In genomic region chr12:8081228-8081920, GRCh38 we compare ENCODE assay signal across 8 cellular contexts. TPM values are rescaled to one million over a fixed set of nuclear protein-coding genes. Genes with fewer than 3 reads are reported as not detected.
A peak's percentile ranks its signal among the peaks of the same experiment; 100 is the strongest.
DNase-seq lines count a peak whose midpoint lies in the region; ATAC-seq, FAIRE-seq and TF ChIP-seq lines count a peak whose summit lies in the region.

No MANE protein-coding gene starts in this region.

- peak overlapping the region; percentile 96 to 98 for H3K27ac Mint-ChIP-seq in stimulated activated naive CD8-positive, alpha-beta T cell treated with anti-CD3 and anti-CD28 coated beads, Interleukin-15, amount 100 ng/mL, for 72 hours

- peak overlapping the region; percentile 90 to 91 for H3K27ac ChIP-seq in A549
- peak overlapping the region; percentile 82 for H3K27ac ChIP-seq in RWPE1

- no peak for TF ChIP-seq POLR2A in A549 (IDR thresholded peaks at IDR 0.05; ENCODE audit: low read length)
- TF ChIP-seq POLR2A in lower leg skin (IDR thresholded peaks at IDR 0.05), result no peak
- TF ChIP-seq POLR2A in GM18505 (IDR thresholded peaks at IDR 0.05; ENCODE audit: borderline replicate concordance, extremely low read depth, insufficient read depth, insufficient read length), result no peak

- H3K9me3 ChIP-seq in A549, result no peaks in the 10 kb centered on the region

- H3K4me3 Mint-ChIP-seq in stimulated activated naive CD8-positive, alpha-beta T cell treated with anti-CD3 and anti-CD28 coated beads, Interleukin-15, amount 100 ng/mL, for 72 hours, result peak overlapping the region; percentile 90 to 92

- ATAC-seq in A549 (no peak), GM21528 (IDR thresholded peaks at IDR 0.05; ENCODE audit: low FRiP score, unreplicated experiment) (peak; percentile 28), GM18505 (IDR thresholded peaks at IDR 0.05; ENCODE audit: unreplicated experiment) (no peak)
- peak; percentile 15 for ATAC-seq in stimulated activated naive CD8-positive, alpha-beta T cell treated with anti-CD3 and anti-CD28 coated beads, Interleukin-15, amount 100 ng/mL, for 72 hours

- TF ChIP-seq RAD21 in A549 (conservative IDR thresholded peaks at IDR 0.05 in 1 of 2, IDR thresholded peaks at IDR 0.05 in 1 of 2), result no peak

- peaks cover 27% of the 10 kb centered on the region for H3K4me1 ChIP-seq in A549

- no peaks in the 10 kb centered on the region for H3K27me3 Mint-ChIP-seq in stimulated activated naive CD8-positive, alpha-beta T cell treated with anti-CD3 and anti-CD28 coated beads, Interleukin-15, amount 100 ng/mL, for 72 hours

- H3K4me3 ChIP-seq in A549 (peak overlapping the region; percentile 70), lower leg skin (ENCODE audit: low read depth, poor library complexity, severe bottlenecking) (peak overlapping the region; percentile 53)

- intact Hi-C loops in lower leg skin (cut with DNase I; ENCODE audit: low total_unique reads), result no loop called here

- TF ChIP-seq EP300 in A549 (IDR thresholded peaks at IDR 0.05), result no peak

- FAIRE-seq in A549 (lab: Jason Lieb, UNC), result no peak

- H3K9me3 Mint-ChIP-seq in stimulated activated naive CD8-positive, alpha-beta T cell treated with anti-CD3 and anti-CD28 coated beads, Interleukin-15, amount 100 ng/mL, for 72 hours, result no peaks in the 10 kb centered on the region

- no peak for TF ChIP-seq CTCF in A549 (IDR thresholded peaks at IDR 0.05)
- TF ChIP-seq CTCF in RWPE1 (conservative IDR thresholded peaks at IDR 0.05; ENCODE audit: low read depth), result no peak
- no peak for TF ChIP-seq CTCF in lower leg skin (IDR thresholded peaks at IDR 0.05)

- 10% methylated on average over 16 of the region's 16 CpGs for WGBS in A549 (ENCODE audit: missing lambda C conversion rate)
- 2 to 3% methylated on average over 16 of the region's 16 CpGs for WGBS in lower leg skin, 2 donors

- peak overlapping the region; percentile 77 for H3K4me2 ChIP-seq in A549

- CTCF ChIA-PET in A549 (lab: Yijun Ruan, JAX), result interaction anchor here (0.8 to 1.4 kb wide), 2 partner anchors 17 to 35 kb away, joined by 4 to 6 read pairs; no protein-coding TSS in a partner anchor
- CTCF ChIA-PET in RWPE1 (lab: Yijun Ruan, JAX), result interaction anchor here (0.7 kb wide), 1 partner anchor 33 kb away, joined by 3 read pairs; no protein-coding TSS in a partner anchor

- DNase-seq in A549 (ENCODE audit: low read depth in 1 of 2, low spot score in 1 of 2) (peak in 1 of 2 experiments; percentile 6), RWPE1 (ENCODE audit: low spot score) (no peak), cerebellar cortex (ENCODE audit: low spot score) (peak; percentile 55), lower leg skin (ENCODE audit: low spot score in 2 of 2) (no peak), UCSD-AML1 (lab: John Stamatoyannopoulos, UW; ENCODE audit: unreplicated experiment) (no peak)
- DNase-seq in stimulated activated naive CD8-positive, alpha-beta T cell treated with anti-CD3 and anti-CD28 coated beads, Interleukin-15, amount 100 ng/mL, for 72 hours, result peak; percentile 24 to 39

- peaks cover 54% of the 10 kb centered on the region for H3K4me1 Mint-ChIP-seq in stimulated activated naive CD8-positive, alpha-beta T cell treated with anti-CD3 and anti-CD28 coated beads, Interleukin-15, amount 100 ng/mL, for 72 hours

- POLR2A ChIA-PET in A549 (lab: Yijun Ruan, JAX), result interaction anchor here (0.5 kb wide), 1 partner anchor 55 kb away, joined by 5 read pairs; no protein-coding TSS in a partner anchor
- POLR2A ChIA-PET in RWPE1 (lab: Yijun Ruan, JAX; ENCODE audit: low non-redundant PET), result interaction anchor here (0.6 kb wide), 1 partner anchor 174 kb away, joined by 10 read pairs; no protein-coding TSS in a partner anchor

TF ChIP-seq in A549, 52 proteins besides CTCF, POLR2A, EP300 and RAD21:
- TF ChIP-seq, protein P1, sequence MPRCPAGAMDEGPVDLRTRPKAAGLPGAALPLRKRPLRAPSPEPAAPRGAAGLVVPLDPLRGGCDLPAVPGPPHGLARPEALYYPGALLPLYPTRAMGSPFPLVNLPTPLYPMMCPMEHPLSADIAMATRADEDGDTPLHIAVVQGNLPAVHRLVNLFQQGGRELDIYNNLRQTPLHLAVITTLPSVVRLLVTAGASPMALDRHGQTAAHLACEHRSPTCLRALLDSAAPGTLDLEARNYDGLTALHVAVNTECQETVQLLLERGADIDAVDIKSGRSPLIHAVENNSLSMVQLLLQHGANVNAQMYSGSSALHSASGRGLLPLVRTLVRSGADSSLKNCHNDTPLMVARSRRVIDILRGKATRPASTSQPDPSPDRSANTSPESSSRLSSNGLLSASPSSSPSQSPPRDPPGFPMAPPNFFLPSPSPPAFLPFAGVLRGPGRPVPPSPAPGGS (IDR thresholded peaks at IDR 0.05), result no peak
- TF ChIP-seq CHD4 (IDR thresholded peaks at IDR 0.05; ENCODE audit: borderline replicate concordance), result no peak
- TF ChIP-seq RNF2 (IDR thresholded peaks at IDR 0.05; ENCODE audit: borderline replicate concordance, low read depth), result no peak
- TF ChIP-seq HOXA7 (CRISPR knock-in tag; IDR thresholded peaks at IDR 0.05), result no peak
- no peak for TF ChIP-seq MYC (IDR thresholded peaks at IDR 0.05; ENCODE audit: borderline replicate concordance, low read length)
- no peak for TF ChIP-seq ZNF302 (CRISPR knock-in tag; IDR thresholded peaks at IDR 0.05)
- TF ChIP-seq RARB (CRISPR knock-in tag; IDR thresholded peaks at IDR 0.05), result no peak
- TF ChIP-seq, protein P2, sequence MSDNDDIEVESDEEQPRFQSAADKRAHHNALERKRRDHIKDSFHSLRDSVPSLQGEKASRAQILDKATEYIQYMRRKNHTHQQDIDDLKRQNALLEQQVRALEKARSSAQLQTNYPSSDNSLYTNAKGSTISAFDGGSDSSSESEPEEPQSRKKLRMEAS (IDR thresholded peaks at IDR 0.05), result no peak
- no peak for TF ChIP-seq FOSB (CRISPR knock-in tag; IDR thresholded peaks at IDR 0.05)
- no peak for TF ChIP-seq POLR2AphosphoS2 (conservative IDR thresholded peaks at IDR 0.05; ENCODE audit: low read length)
- no peak for TF ChIP-seq BHLHE40 (IDR thresholded peaks at IDR 0.05; ENCODE audit: low read depth, low read length)
- no peak for TF ChIP-seq ATOH8 (CRISPR knock-in tag; IDR thresholded peaks at IDR 0.05; ENCODE audit: low read depth)
- TF ChIP-seq FOXS1 (CRISPR knock-in tag; IDR thresholded peaks at IDR 0.05), result no peak
- TF ChIP-seq ZSCAN20 (CRISPR knock-in tag; IDR thresholded peaks at IDR 0.05), result no peak
- no peak for TF ChIP-seq HOXB5 (CRISPR knock-in tag; IDR thresholded peaks at IDR 0.05)
- TF ChIP-seq MAFK (IDR thresholded peaks at IDR 0.05; ENCODE audit: partially characterized antibody), result no peak
- TF ChIP-seq RCOR1 (IDR thresholded peaks at IDR 0.05; ENCODE audit: low read depth, low read length), result no peak
- no peak for TF ChIP-seq KDM5A (IDR thresholded peaks at IDR 0.05)

RNA-seq across cellular contexts. Expression of gene NECAP1, which starts 0.7 kb away (rescaled TPM):
- polyA plus RNA-seq in A549 (2011; rRNA removed) (31.8 and 34.1 TPM in 2 replicates), A549 (2017; fragmentation: RNase III; extraction: RNeasy Plus Mini Kit Qiagen cat#74134 plus additional on column Dnase treatment) (15.6 to 19.4 TPM (median 17.6 TPM) in 3 replicates)
- 16.3 and 17.1 TPM in 2 replicates for polyA plus RNA-seq in A549 (2012; cell fraction: cytosol; rRNA removed)
- polyA plus RNA-seq in A549 (2012; cell fraction: nucleus; rRNA removed), result 11.7 and 14.9 TPM in 2 replicates
- 32.5 and 39.8 TPM in 2 replicates for polyA minus RNA-seq in A549 (2011; rRNA and poly(A)+ RNA removed)
- 10 to 100 TPM; 30.8 to 41.2 (median 37.2) TPM for total RNA-seq in lower leg skin

RNA-seq across cellular contexts. Expression of gene C3AR1, which starts 15.2 kb away (rescaled TPM):
- polyA plus RNA-seq in A549 (2011; rRNA removed) (not detected in 2 replicates), A549 (2017; fragmentation: RNase III; extraction: RNeasy Plus Mini Kit Qiagen cat#74134 plus additional on column Dnase treatment) (not detected in 3 replicates)
- polyA plus RNA-seq in A549 (2012; cell fraction: cytosol; rRNA removed), result not detected in 2 replicates
- not detected in 2 replicates for polyA plus RNA-seq in A549 (2012; cell fraction: nucleus; rRNA removed)
- polyA minus RNA-seq in A549 (2011; rRNA and poly(A)+ RNA removed), result 0.17 TPM in 1 of 2 replicates, not detected in the other
- total RNA-seq in lower leg skin, result 1 to 10 TPM; 1.4 to 5.5 (median 3.4) TPM

RNA-seq across cellular contexts. Expression of gene CLEC4A, which starts 42.0 kb away (rescaled TPM):
- 0.27 and 0.44 TPM in 2 replicates for polyA plus RNA-seq in A549 (2011; rRNA removed)
- polyA plus RNA-seq in A549 (2012; cell fraction: cytosol; rRNA removed), result 0.21 TPM in 1 of 2 replicates, not detected in the other
- 0.25 and 0.51 TPM in 2 replicates for polyA plus RNA-seq in A549 (2012; cell fraction: nucleus; rRNA removed)
- 0.17 TPM in 1 of 3 replicates, not detected in the others for polyA plus RNA-seq in A549 (2017; fragmentation: RNase III; extraction: RNeasy Plus Mini Kit Qiagen cat#74134 plus additional on column Dnase treatment)
- not detected in 2 replicates for polyA minus RNA-seq in A549 (2011; rRNA and poly(A)+ RNA removed)
- 10 to 100 TPM in 1 of 4 donors, 1 to 10 TPM in 2, under 1 TPM in 1; 0.62 to 11.6 (median 2.4) TPM for total RNA-seq in lower leg skin

RNA-seq across cellular contexts. Expression of gene FOXJ2, which starts 48.9 kb away (rescaled TPM):
- polyA plus RNA-seq in A549 (2011; rRNA removed), result 7.0 and 9.5 TPM in 2 replicates
- 4.2 and 5.4 TPM in 2 replicates for polyA plus RNA-seq in A549 (2012; cell fraction: cytosol; rRNA removed)
- polyA plus RNA-seq in A549 (2012; cell fraction: nucleus; rRNA removed), result 9.0 and 9.6 TPM in 2 replicates
- polyA plus RNA-seq in A549 (2017; fragmentation: RNase III; extraction: RNeasy Plus Mini Kit Qiagen cat#74134 plus additional on column Dnase treatment), result 7.4 to 7.6 TPM (median 7.4 TPM) in 3 replicates
- polyA minus RNA-seq in A549 (2011; rRNA and poly(A)+ RNA removed), result 9.1 and 12.1 TPM in 2 replicates
- 10 to 100 TPM; 19.4 to 27.2 (median 23.5) TPM for total RNA-seq in lower leg skin

Comparison
In these comparisons a context has a peak if more than half of its experiments do, and no peak if none do; other contexts are left out.
1. ATAC-seq: peak in GM21528 (single experiment) and stimulated activated naive CD8-positive, alpha-beta T cell treated with anti-CD3 and anti-CD28 coated beads, Interleukin-15, amount 100 ng/mL, for 72 hours (single experiment); none in A549 (0 of 2) and GM18505 (single experiment).
2. DNase-seq: peak in cerebellar cortex (single experiment) and stimulated activated naive CD8-positive, alpha-beta T cell treated with anti-CD3 and anti-CD28 coated beads, Interleukin-15, amount 100 ng/mL, for 72 hours (2 of 2); none in RWPE1 (single experiment), lower leg skin (0 of 2) and UCSD-AML1 (single experiment).